In genomic region chr20:57038608-57039440, GRCh38 we compare ENCODE assay signal across 18 cellular contexts.
"Had no signal": no experiment of that assay in that cellular context is flagged by ENCODE, and none has a peak within 500 bp of the region (broad histone marks: within the 10 kb centered on the region; RNA-seq: fewer than 3 reads in every experiment).

No MANE protein-coding gene starts in this region.

- H3K27me3 ChIP-seq: testis, vagina had no signal

- H3K4me3 ChIP-seq: gastrocnemius medialis, mucosa of descending colon, smooth muscle cell, testis, vagina had no signal

- H3K79me2 ChIP-seq: parathyroid adenoma had no signal

- H3K27ac ChIP-seq: gastrocnemius medialis, parathyroid adenoma, testis had no signal

- DNase-seq: activated gamma-delta T cell treated with Interleukin-2 at 50 U/mL for 16 hours; activated T-cell treated with anti-CD3 and anti-CD28 coated beads, Interleukin-2, amount 50 U/mL, for 1 hour; anterior cingulate cortex; gastrocnemius medialis; hippocampal formation; mucosa of descending colon; nucleus accumbens; right cardiac atrium; stimulated activated CD4-positive, alpha-beta T cell treated with anti-CD3 and anti-CD28 coated beads, Interleukin-15, amount 100 ng/mL, for 24 hours; testis; trophoblast cell had no signal

- H3K9me3 Mint-ChIP-seq: activated naive CD4-positive, alpha-beta T cell treated with anti-CD3 and anti-CD28 coated beads, Interleukin-2, amount 50 U/mL, for 24 hours had no signal

- H3K9me3 ChIP-seq: gastrocnemius medialis, mucosa of descending colon, testis, vagina had no signal

- H3K36me3 ChIP-seq: gastrocnemius medialis, vagina had no signal

- H2AFZ ChIP-seq: parathyroid adenoma had no signal

- ATAC-seq: gastrocnemius medialis; mucosa of descending colon; right cardiac atrium; stimulated activated memory B cell treated with anti-CD40 and anti-IgM and Interleukin-4, amounts not matched to agents 10 μg/mL and 1 μg/mL and 100 μg/mL, for 72 hours had no signal

- H3K9ac ChIP-seq: parathyroid adenoma had no signal

- H3K4me1 Mint-ChIP-seq: activated naive CD4-positive, alpha-beta T cell treated with anti-CD3 and anti-CD28 coated beads, Interleukin-2, amount 50 U/mL, for 24 hours; brain; memory B cell; stimulated activated memory B cell treated with anti-CD40 and anti-IgM and Interleukin-4, amounts not matched to agents 10 μg/mL and 1 μg/mL and 100 μg/mL, for 72 hours had no signal

- H3K36me3 Mint-ChIP-seq: activated naive CD4-positive, alpha-beta T cell treated with anti-CD3 and anti-CD28 coated beads, Interleukin-2, amount 50 U/mL, for 24 hours; brain; memory B cell; stimulated activated memory B cell treated with anti-CD40 and anti-IgM and Interleukin-4, amounts not matched to agents 10 μg/mL and 1 μg/mL and 100 μg/mL, for 72 hours had no signal

- H3K27ac Mint-ChIP-seq: activated naive CD4-positive, alpha-beta T cell treated with anti-CD3 and anti-CD28 coated beads, Interleukin-2, amount 50 U/mL, for 24 hours; brain; memory B cell; stimulated activated memory B cell treated with anti-CD40 and anti-IgM and Interleukin-4, amounts not matched to agents 10 μg/mL and 1 μg/mL and 100 μg/mL, for 72 hours had no signal

- H3K4me3 Mint-ChIP-seq: activated naive CD4-positive, alpha-beta T cell treated with anti-CD3 and anti-CD28 coated beads, Interleukin-2, amount 50 U/mL, for 24 hours; brain; memory B cell; stimulated activated memory B cell treated with anti-CD40 and anti-IgM and Interleukin-4, amounts not matched to agents 10 μg/mL and 1 μg/mL and 100 μg/mL, for 72 hours had no signal

- H3K4me1 ChIP-seq: gastrocnemius medialis, parathyroid adenoma, testis had no signal
